8 cellular contexts compared by ENCODE assay signal in the genomic region with DNA sequence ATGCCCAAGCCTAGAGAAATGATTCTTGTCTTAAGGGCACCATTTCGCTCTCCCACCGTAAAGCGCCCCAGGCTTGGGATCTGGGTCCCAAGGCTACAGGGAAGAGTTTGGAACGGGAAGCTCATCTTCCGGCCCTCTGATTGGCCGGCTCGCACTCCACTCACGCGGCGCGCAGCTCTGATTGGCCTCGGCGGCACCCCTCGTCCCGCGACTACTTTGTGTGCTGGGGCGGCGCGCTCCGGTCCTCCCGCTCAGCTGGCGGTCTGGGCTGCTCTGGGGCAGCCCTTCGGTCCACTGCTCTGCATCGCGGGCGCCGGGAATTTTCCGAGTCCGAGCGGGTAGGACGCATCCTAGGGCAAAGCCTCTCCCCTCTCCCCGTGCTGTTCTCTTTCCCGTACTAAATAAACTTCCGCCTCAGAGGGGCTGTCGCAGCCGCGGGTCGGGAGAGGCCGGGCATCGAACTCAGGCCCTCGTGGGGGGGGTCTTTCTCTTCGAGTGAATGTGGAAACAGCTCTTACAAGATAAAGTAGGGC. TPM values are rescaled to one million over a fixed set of nuclear protein-coding genes. Genes with fewer than 3 reads are reported as not detected.
A peak's percentile ranks its signal among the peaks of the same experiment; 100 is the strongest.
DNase-seq lines count a peak whose midpoint lies in the region; ATAC-seq and TF ChIP-seq lines count a peak whose summit lies in the region.

No MANE protein-coding gene starts in this region.

- H3K4me3 Mint-ChIP-seq in GM23338: peak overlapping the region; percentile 93

- H3K27me3 ChIP-seq in GM23338 (ENCODE audit: insufficient read depth) (peaks cover 13% of the 10 kb centered on the region), neuronal stem cell (ENCODE audit: control insufficient read depth in 3 of 3, insufficient read depth in 3 of 3, low read depth in 1 of 3, low read length in 3 of 3) (no peaks in the 10 kb centered on the region), subcutaneous abdominal adipose tissue (ENCODE audit: control insufficient read depth in 5 of 5, insufficient read depth in 4 of 5, low read length in 5 of 5) (no peaks in the 10 kb centered on the region)

- no peak overlapping the region for H2BK12ac ChIP-seq in neuronal stem cell (ENCODE audit: low read length)

- H2BK120ac ChIP-seq in neuronal stem cell (ENCODE audit: low read depth, low read length): no peak overlapping the region

- H3K14ac ChIP-seq in neuronal stem cell (ENCODE audit: low read length): no peak overlapping the region

- peak overlapping the region; percentile 84 for H3K4me3 ChIP-seq in GM23338
- H3K4me3 ChIP-seq in LNCaP clone FGC (ENCODE audit: low read depth, low read length): peak overlapping the region; percentile 87
- peak overlapping the region; percentile 88 to 90 for H3K4me3 ChIP-seq in neuronal stem cell (ENCODE audit: low read length in 2 of 2)
- peak overlapping the region; percentile 66 to 92 (median 87) for H3K4me3 ChIP-seq in subcutaneous abdominal adipose tissue (ENCODE audit: low read depth in 1 of 5, low read length in 5 of 5)

- peak overlapping the region; percentile 99 for H2BK5ac ChIP-seq in neuronal stem cell (ENCODE audit: low read length)

- ATAC-seq in GM23338: peak; percentile 69

- peak overlapping the region; percentile 86 for H2AFZ ChIP-seq in GM23338
- peak overlapping the region; percentile 100 for H2AFZ ChIP-seq in neuronal stem cell (ENCODE audit: low read length)

- no peak overlapping the region for H2BK15ac ChIP-seq in neuronal stem cell (ENCODE audit: low read length)

- no peaks in the 10 kb centered on the region for H4K20me1 ChIP-seq in GM23338 (replicated peaks; ENCODE audit: insufficient read depth)

- no peaks in the 10 kb centered on the region; the same call in 2 of the 3 replicates for H3K9me3 Mint-ChIP-seq in GM23338

- H3K9me3 ChIP-seq in neuronal stem cell (replicated peaks in 1 of 2; ENCODE audit: control insufficient read depth in 2 of 2, insufficient read depth in 1 of 2, low read depth in 1 of 2, low read length in 2 of 2) (no peaks in the 10 kb centered on the region), subcutaneous abdominal adipose tissue (ENCODE audit: control insufficient read depth in 5 of 5, low read length in 5 of 5) (no peaks in the 10 kb centered on the region)

- H3K4me1 ChIP-seq in GM23338 (ENCODE audit: insufficient read depth): peaks cover 9% of the 10 kb centered on the region
- peaks cover 0 to 9% of the 10 kb centered on the region in 2 donors for H3K4me1 ChIP-seq in neuronal stem cell (ENCODE audit: control insufficient read depth in 2 of 2, insufficient read depth in 1 of 2, low read depth in 1 of 2, low read length in 2 of 2)
- H3K4me1 ChIP-seq in subcutaneous abdominal adipose tissue (ENCODE audit: control insufficient read depth in 5 of 5, insufficient read depth in 5 of 5, low read length in 5 of 5): peaks cover 0 to 32% (median 21%) of the 10 kb centered on the region in 5 donors

- H3K79me1 ChIP-seq in neuronal stem cell (ENCODE audit: low read depth, low read length): no peaks in the 10 kb centered on the region

- H3K36me3 ChIP-seq in GM23338 (ENCODE audit: insufficient read depth): no peaks in the 10 kb centered on the region
- no peaks in the 10 kb centered on the region for H3K36me3 ChIP-seq in neuronal stem cell (replicated peaks in 1 of 2; ENCODE audit: control insufficient read depth in 2 of 2, insufficient read depth in 2 of 2, low read length in 2 of 2)
- H3K36me3 ChIP-seq in subcutaneous abdominal adipose tissue (ENCODE audit: control insufficient read depth in 5 of 5, insufficient read depth in 5 of 5, low read length in 5 of 5): no peaks in the 10 kb centered on the region

- no CpG with 5 or more reads among the region's 42 CpGs for WGBS in neuronal stem cell (ENCODE audit: extremely low coverage in 2 of 2, insufficient read length in 2 of 2, insufficient replicate concordance in 1 of 2), 2 donors

- H3K9me2 ChIP-seq in GM23338 (ENCODE audit: insufficient read depth): no peaks in the 10 kb centered on the region

- H3K36me3 Mint-ChIP-seq in GM23338 (ENCODE audit: low read depth): no peaks in the 10 kb centered on the region

- no peak overlapping the region for H4K8ac ChIP-seq in neuronal stem cell (ENCODE audit: low read depth, low read length)

- TF ChIP-seq CTCF in GM23338 (conservative IDR thresholded peaks at IDR 0.05; ENCODE audit: low read depth in 2 of 2): no peak
- no peak for TF ChIP-seq CTCF in LNCaP clone FGC (IDR thresholded peaks at IDR 0.05; ENCODE audit: control insufficient read depth, extremely low read depth, insufficient read depth)

- H3K4me2 ChIP-seq in GM23338 (peak overlapping the region; percentile 87), neuronal stem cell (ENCODE audit: insufficient read depth, low read length, poor library complexity, severe bottlenecking) (peak overlapping the region; percentile 70)

- H3K27ac ChIP-seq in GM23338 (ENCODE audit: low read depth) (peak overlapping the region; percentile 86), neuronal stem cell (replicated peaks; ENCODE audit: low read length) (peak overlapping the region; percentile 97), subcutaneous abdominal adipose tissue (ENCODE audit: low read depth, low read length) (peak overlapping the region; percentile 81)

- peak overlapping the region; percentile 59 for H2AK5ac ChIP-seq in neuronal stem cell (ENCODE audit: low read depth, low read length)

- H3K23ac ChIP-seq in neuronal stem cell (ENCODE audit: low read depth, low read length, poor library complexity): no peak overlapping the region

- H3K9ac ChIP-seq in neuronal stem cell (ENCODE audit: low read depth, low read length, poor library complexity) (peak overlapping the region; percentile 85), subcutaneous abdominal adipose tissue (ENCODE audit: low read length in 5 of 5) (peak overlapping the region; percentile 75 to 89 (median 84))

- DNase-seq in EL (peak; percentile 95), GM23338 (ENCODE audit: low spot score) (peak; percentile 97), LNCaP clone FGC (ENCODE audit: low read depth) (peak; percentile 70), SHP77 treated with DMSO at 0.1 percent for 48 hours (lab: John Stamatoyannopoulos, UW) (peak; percentile 79), foreskin melanocyte (peak; percentile 87), neuronal stem cell (ENCODE audit: low spot score) (peak; percentile 88)
- DNase-seq in activated naive CD4-positive, alpha-beta T cell (lab: John Stamatoyannopoulos, UW): peak; percentile 47 to 70 (median 58)

- peak overlapping the region; percentile 97 for H3K27ac Mint-ChIP-seq in GM23338

- peaks cover 25% of the 10 kb centered on the region for H3K79me2 ChIP-seq in GM23338 (replicated peaks; ENCODE audit: insufficient read depth)

- H3K27me3 Mint-ChIP-seq in GM23338 (ENCODE audit: insufficient read depth, low read depth, poor library complexity): peaks cover 3% of the 10 kb centered on the region

- H3K18ac ChIP-seq in neuronal stem cell (ENCODE audit: low read length): peak overlapping the region; percentile 95

- no peak overlapping the region for H3K4ac ChIP-seq in neuronal stem cell (ENCODE audit: low read length)

- peaks cover 23% of the 10 kb centered on the region for H3K4me1 Mint-ChIP-seq in GM23338

- 0 out of 2 replicates have a peak, but pooled peaks cover 3% of the 10 kb centered on the region for H3F3A ChIP-seq in GM23338 (replicated peaks; ENCODE audit: low read depth)

- H4K91ac ChIP-seq in neuronal stem cell (ENCODE audit: low read depth, low read length, poor library complexity): no peak overlapping the region

RNA-seq across cellular contexts. Expression of gene FUT8, which starts 0.8 kb away (rescaled TPM):
- 22.2 and 23.2 TPM in 2 replicates for total RNA-seq in GM23338 (2014; rRNA removed; shearing (Covaris generic))
- 8.2 and 8.6 TPM in 2 replicates for polyA plus RNA-seq in GM23338 (2016; fragmentation: Nextera tagmentation; extraction: Ambion mirVana)
- polyA plus RNA-seq in neuronal stem cell (2013, experiment 1 of 2): 52.4 TPM
- polyA plus RNA-seq in neuronal stem cell (2013, experiment 2 of 2): 53.4 TPM

Comparison
In these comparisons a context has a peak if more than half of its experiments do, and no peak if none do; other contexts are left out.
1. Peak in every context shown above with its lines: DNase-seq, ATAC-seq, H3K4me3 ChIP-seq and H3K27ac ChIP-seq.